10 cellular contexts compared by ENCODE assay signal in genomic region chr1:205450448-205450847, GRCh38. TPM values are rescaled to one million over a fixed set of nuclear protein-coding genes. Genes with fewer than 3 reads are reported as not detected.
DNase-seq lines count a peak whose midpoint lies in the region; ATAC-seq lines count a peak whose summit lies in the region.
"Had no signal": no experiment of that assay in that cellular context is flagged by ENCODE, and none has a peak within 500 bp of the region (broad histone marks: within the 10 kb centered on the region; RNA-seq: fewer than 3 reads in every experiment).

No MANE protein-coding gene starts in this region.

- H3K27ac ChIP-seq in SJCRH30: peak overlapping the region; percentile 14; the same call in 1 of the 2 replicates
- H3K27ac ChIP-seq: SK-N-MC had no signal

- H3K36me3 ChIP-seq in SJCRH30: no peaks in the 10 kb centered on the region
- H3K36me3 ChIP-seq: sigmoid colon had no signal

- DNase-seq in Daoy (ENCODE audit: low read depth) (peak; percentile 44), SJCRH30 (no peak), kidney tubule cell (ENCODE audit: low spot score) (peak; percentile 46), AG20443 (ENCODE audit: low spot score) (no peak)
- no peak for DNase-seq in activated CD4-positive, CD25-positive, alpha-beta regulatory T cell (lab: John Stamatoyannopoulos, UW)
- DNase-seq: glutamatergic neuron, NCI-H524, sigmoid colon had no signal

- H3K9me3 ChIP-seq in SJCRH30 (replicated peaks): no peaks in the 10 kb centered on the region
- H3K9me3 ChIP-seq: sigmoid colon had no signal

- H3K4me1 ChIP-seq in SJCRH30: peaks cover 53% of the 10 kb centered on the region

- ATAC-seq in HG02588 (IDR thresholded peaks at IDR 0.05; ENCODE audit: unreplicated experiment): no peak

- peak overlapping the region; percentile 18; the same call in 1 of the 2 replicates for H3K4me3 ChIP-seq in SJCRH30
- H3K4me3 ChIP-seq: sigmoid colon, SK-N-MC had no signal

- peaks cover 25% of the 10 kb centered on the region for H3K27me3 ChIP-seq in SJCRH30

RNA-seq across cellular contexts. Expression of gene BLACAT1, which starts 5.4 kb away (rescaled TPM):
- total RNA-seq in Daoy (2014; rRNA removed; shearing (Covaris generic)): 0.30 and 0.86 TPM in 2 replicates
- total RNA-seq in SJCRH30 (2014; rRNA removed; shearing (Covaris generic)): 1.1 and 1.4 TPM in 2 replicates

RNA-seq across cellular contexts. Expression of gene LEMD1, which starts 28.6 kb away (rescaled TPM):
- 0.74 TPM in 1 of 2 replicates, not detected in the other for total RNA-seq in Daoy (2014; rRNA removed; shearing (Covaris generic))
- total RNA-seq in SJCRH30 (2014; rRNA removed; shearing (Covaris generic)): 1.5 and 1.7 TPM in 2 replicates
- total RNA-seq: sigmoid colon had no signal

RNA-seq across cellular contexts. Expression of gene CDK18, which starts 54.0 kb away (rescaled TPM):
- total RNA-seq in Daoy (2014; rRNA removed; shearing (Covaris generic)): 0.60 and 0.80 TPM in 2 replicates
- total RNA-seq in SJCRH30 (2014; rRNA removed; shearing (Covaris generic)): 1.1 and 2.1 TPM in 2 replicates

Comparison
In these comparisons a context has a peak if more than half of its experiments do, and no peak if none do; other contexts are left out.
1. DNase-seq: peak in Daoy (single experiment) and kidney tubule cell (single experiment); none in SJCRH30 (0 of 2), AG20443 (single experiment) and activated CD4-positive, CD25-positive, alpha-beta regulatory T cell (0 of 4).